Comparison of ENCODE assay signal across 10 cellular contexts in the genomic region with DNA sequence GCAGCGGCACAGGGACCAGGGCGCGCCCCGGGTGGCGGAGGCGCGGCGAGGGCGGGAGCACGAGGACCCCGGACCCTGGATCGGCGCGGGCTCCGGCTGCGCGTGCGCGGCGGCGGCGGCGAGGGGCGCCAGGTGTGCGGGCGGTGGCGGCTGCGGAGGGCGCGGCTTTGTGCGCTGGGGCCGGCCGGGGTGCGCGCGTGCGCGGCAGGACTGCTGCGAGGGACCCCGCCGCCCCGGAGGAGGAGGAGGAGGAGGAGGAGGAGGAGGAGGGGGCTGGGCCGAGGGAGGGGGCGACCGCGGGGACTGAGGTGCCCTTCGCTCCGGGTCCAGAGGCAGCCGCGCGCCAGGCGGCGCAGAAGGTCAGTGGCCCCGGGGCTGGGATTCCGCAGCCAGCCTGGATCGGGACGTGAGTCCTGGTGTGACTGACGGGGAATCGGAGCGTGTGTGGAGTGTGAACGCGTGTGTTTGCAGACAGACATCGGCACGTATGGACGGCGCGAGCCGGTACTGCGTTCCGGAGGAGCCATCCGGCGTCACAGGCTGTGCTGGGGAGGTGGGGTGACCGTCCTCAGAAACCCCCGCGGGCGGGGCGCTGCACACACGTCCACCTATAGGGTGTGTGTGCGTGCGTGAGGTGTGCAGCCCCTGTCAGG. TPM values are rescaled to one million over a fixed set of nuclear protein-coding genes. Genes with fewer than 3 reads are reported as not detected.
DNase-seq lines count a peak whose midpoint lies in the region; ATAC-seq, FAIRE-seq and TF ChIP-seq lines count a peak whose summit lies in the region.
"Had no signal": no experiment of that assay in that cellular context is flagged by ENCODE, and none has a peak within 500 bp of the region (broad histone marks: within the 10 kb centered on the region; RNA-seq: fewer than 3 reads in every experiment).

No MANE protein-coding gene starts in this region.

- 1% methylated on average over 48 to 55 of the region's 80 CpGs for WGBS in lower leg skin, 2 donors

- intact Hi-C loops in natural killer cell (cut with micrococcal nuclease) = no loop called here
- intact Hi-C loops in lower leg skin (cut with DNase I; ENCODE audit: low total_unique reads) = loop anchor here (5.0 kb wide), 1 partner anchor 241 kb away; no protein-coding TSS in a partner anchor

- ATAC-seq in natural killer cell (peak; percentile 51 to 84 (median 80)), HG02610 (IDR thresholded peaks at IDR 0.05; ENCODE audit: unreplicated experiment) (no peak), GM18861 (IDR thresholded peaks at IDR 0.05; ENCODE audit: unreplicated experiment) (no peak)

- peaks cover 57% of the 10 kb centered on the region for H3K27me3 Mint-ChIP-seq in chondrocyte (ENCODE audit: low read depth)
- peaks cover 38 to 45% of the 10 kb centered on the region in 2 donors for H3K27me3 Mint-ChIP-seq in natural killer cell (ENCODE audit: low read depth in 2 of 2)

- H3K9me3 Mint-ChIP-seq in chondrocyte (ENCODE audit: low read depth) = no peaks in the 10 kb centered on the region
- no peaks in the 10 kb centered on the region for H3K9me3 Mint-ChIP-seq in natural killer cell

- H3K4me3 Mint-ChIP-seq in chondrocyte (ENCODE audit: unreplicated experiment) (peak overlapping the region; percentile 65), natural killer cell (peak overlapping the region; percentile 58)

- H3K36me3 Mint-ChIP-seq in chondrocyte (ENCODE audit: low read depth) (no peaks in the 10 kb centered on the region), natural killer cell (no peaks in the 10 kb centered on the region)

- TF ChIP-seq CTCF in D721Med (IDR thresholded peaks at IDR 0.05; ENCODE audit: insufficient read depth, missing control alignments) (no peak), chondrocyte (IDR thresholded peaks at IDR 0.05) (no peak), natural killer cell (IDR thresholded peaks at IDR 0.05) (no peak), lower leg skin (IDR thresholded peaks at IDR 0.05) (no peak)

- H3K27ac Mint-ChIP-seq in chondrocyte (ENCODE audit: unreplicated experiment) (no peak overlapping the region), natural killer cell (no peak overlapping the region)

- H3K4me1 Mint-ChIP-seq in chondrocyte (ENCODE audit: low read depth) = peaks cover 4% of the 10 kb centered on the region
- peaks cover 12 to 28% of the 10 kb centered on the region in 2 donors for H3K4me1 Mint-ChIP-seq in natural killer cell

- no peak for TF ChIP-seq POLR2A in lower leg skin (IDR thresholded peaks at IDR 0.05)

- FAIRE-seq in D721Med (lab: Jason Lieb, UNC) = no peak
- FAIRE-seq: endometrium had no signal

- DNase-seq in D721Med (ENCODE audit: insufficient read length, low spot score) (peak; percentile 86), NCI-H1930 (lab: John Stamatoyannopoulos, UW) (peak; percentile 66 to 75), chondrocyte (ENCODE audit: low spot score) (no peak), natural killer cell (no peak), HUDEP-2 (lab: John Stamatoyannopoulos, UW; ENCODE audit: unreplicated experiment in 76 of 76) (no peak), lower leg skin (ENCODE audit: low spot score in 2 of 2) (no peak)

- no peak overlapping the region for H3K4me3 ChIP-seq in lower leg skin (ENCODE audit: low read depth, poor library complexity, severe bottlenecking)

RNA-seq across cellular contexts. Expression of a gene that starts 19.5 kb away (rescaled TPM):
- 3.3 to 5.5 TPM (median 3.4 TPM) in 3 replicates for total RNA-seq in chondrocyte
- 100 to 1,000 TPM; 274 to 418 (median 390) TPM for total RNA-seq in natural killer cell
- 10 to 100 TPM in 3 of 4 donors, 1 to 10 TPM in 1; 9.2 to 15.3 (median 12.8) TPM for total RNA-seq in lower leg skin

RNA-seq across cellular contexts. Expression of a gene that starts 27.3 kb away (rescaled TPM):
- total RNA-seq in chondrocyte = 0.07 TPM in 1 of 3 replicates, not detected in the others
- not detected for total RNA-seq in natural killer cell
- total RNA-seq in lower leg skin = under 1 TPM; 0.11 to 0.71 (median 0.34) TPM
- total RNA-seq: RPMI7951 had no signal

Comparison
In these comparisons a context has a peak if more than half of its experiments do, and no peak if none do; other contexts are left out.
1. DNase-seq: peak in D721Med (single experiment) and NCI-H1930 (2 of 2); none in chondrocyte (single experiment), natural killer cell (single experiment), HUDEP-2 (0 of 76) and lower leg skin (0 of 2).
2. ATAC-seq: peak in natural killer cell (3 of 3); none in HG02610 (single experiment) and GM18861 (single experiment).
3. RNA of a gene that starts 19.5 kb away (total RNA-seq): 274 to 418 TPM in natural killer cell; 9.2 to 15.3 TPM in lower leg skin and 3.3 to 5.5 TPM in chondrocyte; every median in the first group is over 10 times any median in the second.